Comparison of ENCODE assay signal across 10 cellular contexts in the genomic region with DNA sequence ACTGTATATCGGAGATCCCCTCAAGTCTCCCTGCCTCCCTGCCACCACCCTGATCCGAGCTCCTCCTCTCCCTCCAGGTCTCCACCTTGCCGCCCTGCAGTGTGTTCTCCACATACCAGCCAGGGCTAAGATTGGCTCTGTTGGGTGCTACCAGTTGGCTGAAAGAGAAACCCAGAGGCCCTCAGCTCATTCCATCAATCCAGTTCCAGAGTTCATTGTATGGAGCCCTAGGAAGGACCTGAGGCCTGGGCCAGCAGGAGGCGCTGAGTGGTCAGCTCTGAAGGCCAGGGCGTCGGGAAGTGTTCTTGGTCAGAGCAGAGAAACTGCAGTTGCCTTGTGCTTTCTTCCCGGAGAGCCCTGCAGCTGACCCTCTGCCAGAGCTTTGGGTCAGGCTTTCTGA. TPM values are rescaled to one million over a fixed set of nuclear protein-coding genes. Genes with fewer than 3 reads are reported as not detected.
DNase-seq lines count a peak whose midpoint lies in the region; ATAC-seq and TF ChIP-seq lines count a peak whose summit lies in the region.
"Had no signal": no experiment of that assay in that cellular context is flagged by ENCODE, and none has a peak within 500 bp of the region (broad histone marks: within the 10 kb centered on the region; RNA-seq: fewer than 3 reads in every experiment).

No MANE protein-coding gene starts in this region.

- no peaks in the 10 kb centered on the region for H3K9me3 Mint-ChIP-seq in memory B cell

- peaks cover 5% of the 10 kb centered on the region for H3K36me3 ChIP-seq in brain microvascular endothelial cell (replicated peaks)
- H3K36me3 ChIP-seq in vagina, result no peaks in the 10 kb centered on the region

- peaks cover 22% of the 10 kb centered on the region for H3K27me3 ChIP-seq in brain microvascular endothelial cell (replicated peaks)
- H3K27me3 ChIP-seq in vagina, result no peaks in the 10 kb centered on the region

- TF ChIP-seq CTCF in LNCAP (IDR thresholded peaks at IDR 0.05), result peak; percentile 53
- peak; percentile 62 for TF ChIP-seq CTCF in brain microvascular endothelial cell (IDR thresholded peaks at IDR 0.05; ENCODE audit: low read depth, low read length, missing control alignments)
- no peak for TF ChIP-seq CTCF in vagina (IDR thresholded peaks at IDR 0.05)

- DNase-seq in EH (ENCODE audit: low read depth), result peak; percentile 28
- peak; percentile 16 for DNase-seq in brain microvascular endothelial cell
- DNase-seq in memory B cell (ENCODE audit: low spot score in 2 of 2), result no peak
- DNase-seq in vagina (ENCODE audit: extremely low spot score in 2 of 2), result no peak
- DNase-seq in NCI-H345 (lab: John Stamatoyannopoulos, UW), result no peak
- DNase-seq in NCI-H2171 (lab: John Stamatoyannopoulos, UW), result no peak
- no peak for DNase-seq in NCI-H1436 (lab: John Stamatoyannopoulos, UW)
- DNase-seq: amygdala had no signal

- no peaks in the 10 kb centered on the region for H3K27me3 Mint-ChIP-seq in memory B cell

- H3K4me1 Mint-ChIP-seq in memory B cell, result peaks cover 13% of the 10 kb centered on the region

- H3K9me3 ChIP-seq in vagina, result no peaks in the 10 kb centered on the region

- H3K36me3 Mint-ChIP-seq in memory B cell, result no peaks in the 10 kb centered on the region

- no peak overlapping the region for H3K4me3 ChIP-seq in brain microvascular endothelial cell (ENCODE audit: low read depth, low read length)
- no peak overlapping the region for H3K4me3 ChIP-seq in vagina
- H3K4me3 ChIP-seq: lung had no signal

- H3K27ac ChIP-seq in brain microvascular endothelial cell (no peak overlapping the region), vagina (no peak overlapping the region)

- intact Hi-C loops in vagina (cut with DNase I), result no loop called here

- H3K4me1 ChIP-seq in vagina, result peaks cover 15% of the 10 kb centered on the region

- no peak for ATAC-seq in memory B cell (ENCODE audit: low read depth)

- TF ChIP-seq POLR2A in vagina (IDR thresholded peaks at IDR 0.05), result no peak

- no peak overlapping the region for H3K27ac Mint-ChIP-seq in memory B cell

- H3K4me3 Mint-ChIP-seq in memory B cell, result peak overlapping the region; percentile 47

- in situ Hi-C loops in brain microvascular endothelial cell (cut with HindIII; ENCODE audit: low pct_ligation_motif_present, low sequenced_read_pairs), result no loop called here

RNA-seq across cellular contexts. Expression of gene TOP3B, which starts 2.2 kb away (rescaled TPM):
- total RNA-seq in vagina, result 42.7 TPM

RNA-seq across cellular contexts. Expression of gene PPM1F, which starts 32.1 kb away (rescaled TPM):
- 35.6 TPM for total RNA-seq in vagina

Comparison
In these comparisons a context has a peak if more than half of its experiments do, and no peak if none do; other contexts are left out.
1. DNase-seq: peak in EH (single experiment) and brain microvascular endothelial cell (single experiment); none in memory B cell (0 of 2), vagina (0 of 2), NCI-H345 (single experiment), NCI-H2171 (single experiment) and NCI-H1436 (single experiment).
2. CTCF ChIP-seq: peak in LNCAP (single experiment) and brain microvascular endothelial cell (single experiment); none in vagina (0 of 3).